In genomic region chr7:136245327-136246004, GRCh38 we compare ENCODE assay signal across 23 cellular contexts.
"Had no signal": no experiment of that assay in that cellular context is flagged by ENCODE, and none has a peak within 500 bp of the region (broad histone marks: within the 10 kb centered on the region; RNA-seq: fewer than 3 reads in every experiment).

No MANE protein-coding gene starts in this region.

- H3K9me3 ChIP-seq: Peyer's patch, SJCRH30 had no signal

- H3K27me3 Mint-ChIP-seq: IgD-negative memory B cell had no signal

- H3K27ac ChIP-seq: HL-60, PC-9, Peyer's patch, SJCRH30 had no signal

- DNase-seq: KBM-7, MV-4-11, NCI-H1092, NCI-H1105 treated with DMSO at 0.1 percent for 48 hours, NCI-H1417 treated with DMSO at 0.1 percent for 48 hours, NCI-H146, NCI-H1694 treated with DMSO at 0.1 percent for 48 hours, NCI-H1930, NCI-H2081, NCI-H2107, NCI-H226, NCI-H446, NCI-H510A, NCI-H524 treated with DMSO at 0.1 percent for 48 hours, NCI-H69, NCI-H774, PC-9, Peyer's patch, SHP77 treated with DMSO at 0.1 percent for 48 hours, SJCRH30 had no signal

- H3K36me3 ChIP-seq: Peyer's patch, SJCRH30 had no signal

- H3K4me1 Mint-ChIP-seq: IgD-negative memory B cell had no signal

- H3K4me3 Mint-ChIP-seq: IgD-negative memory B cell had no signal

- H3K27ac Mint-ChIP-seq: IgD-negative memory B cell had no signal

- H3K4me3 ChIP-seq: PC-9, Peyer's patch, SJCRH30 had no signal

- H3K27me3 ChIP-seq: Peyer's patch, SJCRH30 had no signal

- ATAC-seq: Right ventricle myocardium inferior had no signal

- H3K4me1 ChIP-seq: Peyer's patch, SJCRH30 had no signal
